32 cellular contexts compared by ENCODE assay signal in the genomic region with DNA sequence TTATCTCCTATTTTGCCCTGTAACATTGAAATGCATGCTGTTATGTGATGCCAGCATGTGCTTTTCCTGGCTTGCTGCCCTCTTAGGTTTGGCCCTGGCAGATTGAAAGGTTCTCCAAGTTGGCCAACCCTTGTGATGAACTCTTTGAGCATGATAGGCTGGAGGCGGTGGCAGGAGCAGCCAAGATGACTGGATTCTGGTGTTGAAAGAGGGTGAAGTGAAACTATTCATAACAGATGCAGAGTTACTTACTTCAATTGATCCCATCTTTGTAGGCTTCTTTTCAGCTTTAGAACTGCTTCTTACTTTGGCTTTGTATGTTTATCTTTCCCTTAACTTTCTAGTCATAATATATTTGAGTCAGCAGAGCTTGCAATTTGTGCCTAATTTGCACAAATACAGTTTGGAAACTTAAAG. TPM values are rescaled to one million over a fixed set of nuclear protein-coding genes. Genes with fewer than 3 reads are reported as not detected.
DNase-seq lines count a peak whose midpoint lies in the region; ATAC-seq, FAIRE-seq and TF ChIP-seq lines count a peak whose summit lies in the region.
"Had no signal": no experiment of that assay in that cellular context is flagged by ENCODE, and none has a peak within 500 bp of the region (broad histone marks: within the 10 kb centered on the region; RNA-seq: fewer than 3 reads in every experiment).

No MANE protein-coding gene starts in this region.

- DNase-seq in breast epithelium (ENCODE audit: low spot score in 2 of 2) (peak in 1 of 2 donors; percentile 29), mammary epithelial cell (no peak), astrocyte (ENCODE audit: low read depth) (peak; percentile 45), HepG2 (ENCODE audit: low spot score) (no peak), HTR-8/SVneo (ENCODE audit: insufficient read length, low spot score) (no peak), NCI-H146 (lab: John Stamatoyannopoulos, UW) (no peak), NCI-H524 treated with DMSO at 0.1 percent for 48 hours (lab: John Stamatoyannopoulos, UW) (no peak)
- DNase-seq: 8988T; activated CD4-positive, alpha-beta T cell treated with anti-CD3 and anti-CD28 coated beads, Interleukin-2, amount 10 ng/mL, durations not matched to agents 24 days and 14 days; activated naive CD4-positive, alpha-beta T cell treated with anti-CD3 and anti-CD28 coated beads for 36 hours; activated T-cell treated with anti-CD3 and anti-CD28 coated beads, Interleukin-2, amount 50 U/mL, for 48 hours; amniotic stem cell; cortex of kidney; foreskin melanocyte; NCI-H1417; ovary; Right ventricle myocardium superior; stimulated activated CD4-positive, alpha-beta T cell treated with anti-CD3 and anti-CD28 coated beads, Interleukin-12 subunit alpha, Interleukin-12 subunit beta, amount 100 ng/mL, for 4 hours; stimulated activated CD4-positive, alpha-beta T cell treated with anti-CD3 and anti-CD28 coated beads, Interleukin-4, amount 100 ng/mL, for 4 hours; stimulated activated naive CD8-positive, alpha-beta T cell treated with anti-CD3 and anti-CD28 coated beads, Interleukin-15, Interleukin-2, amounts not matched to agents 100 U/mL and 50 U/mL, for 24 hours; thyroid gland; WERI-Rb-1 had no signal

- TF ChIP-seq EP300 in HepG2 (IDR thresholded peaks at IDR 0.05; ENCODE audit: low read depth in 2 of 2, low read length in 2 of 2): no peak
- no peak for TF ChIP-seq EP300 in HepG2 (CRISPR knock-in tag; IDR thresholded peaks at IDR 0.05; ENCODE audit: borderline replicate concordance)

- H2AFZ ChIP-seq in mammary epithelial cell (ENCODE audit: low read depth, low read length) (no peak overlapping the region), astrocyte (ENCODE audit: low read depth, low read length) (no peak overlapping the region), HepG2 (ENCODE audit: low read length) (no peak overlapping the region)
- H2AFZ ChIP-seq: hepatocyte had no signal

- in situ Hi-C loops in mammary epithelial cell (cut with MboI; ENCODE audit: low sequenced_read_pairs in 2 of 2): no loop called here
- in situ Hi-C loops in HepG2 (cut with HindIII; ENCODE audit: extremely low pct_ligation_motif_present, low pct_unique_long_range_greater_than_20kb): no loop called here

- no peak overlapping the region for H3K4me2 ChIP-seq in mammary epithelial cell (ENCODE audit: insufficient read depth, low read depth, low read length)
- H3K4me2 ChIP-seq in astrocyte (ENCODE audit: low read length): no peak overlapping the region
- H3K4me2 ChIP-seq in HepG2 (ENCODE audit: low read depth, low read length): no peak overlapping the region
- H3K4me2 ChIP-seq: hepatocyte had no signal

- H3K4me3 Mint-ChIP-seq in astrocyte (ENCODE audit: unreplicated experiment): no peak overlapping the region
- H3K4me3 Mint-ChIP-seq: activated CD4-positive, alpha-beta T cell treated with anti-CD3 and anti-CD28 coated beads, Interleukin-2, amount 10 ng/mL, durations not matched to agents 24 days and 14 days; activated naive CD4-positive, alpha-beta T cell treated with anti-CD3 and anti-CD28 coated beads for 36 hours; natural killer cell treated with Interleukin-12 subunit alpha and Interleukin-12 subunit beta and Interleukin-15 and Interleukin-18, amount 100 ng/mL, for 72 hours; T-helper 2 cell treated with Interferon-gamma antibody and Interleukin-4, amounts not matched to agents 5 μg/mL and 100 μg/mL, for 36 hours had no signal

- H3K27ac ChIP-seq in breast epithelium: peak overlapping the region; percentile 22 to 64
- H3K27ac ChIP-seq in mammary epithelial cell (ENCODE audit: insufficient read depth, low read depth, low read length): no peak overlapping the region
- no peak overlapping the region for H3K27ac ChIP-seq in astrocyte (ENCODE audit: low read depth, low read length)
- no peak overlapping the region for H3K27ac ChIP-seq in HepG2 (ENCODE audit: extremely low read length, insufficient read depth, low read length)
- H3K27ac ChIP-seq: cardiac muscle cell, hepatocyte, HL-60, ovary, thyroid gland, WERI-Rb-1 had no signal

- H3K4me1 ChIP-seq in breast epithelium (no peaks in the 10 kb centered on the region), mammary epithelial cell (ENCODE audit: insufficient read depth, low read length) (no peaks in the 10 kb centered on the region), astrocyte (ENCODE audit: insufficient read depth, low read length) (peaks cover 3% of the 10 kb centered on the region), HepG2 (ENCODE audit: insufficient read depth, low read length) (no peaks in the 10 kb centered on the region)
- H3K4me1 ChIP-seq: thyroid gland had no signal

- intact Hi-C loops in breast epithelium (cut with DNase I; ENCODE audit: low total_unique reads): no loop called here
- intact Hi-C loops in mammary epithelial cell (cut with micrococcal nuclease): no loop called here
- intact Hi-C loops in HepG2 (cut with micrococcal nuclease; ENCODE audit: unreplicated experiment): no loop called here

- peaks cover 2% of the 10 kb centered on the region for H3K4me1 Mint-ChIP-seq in astrocyte (ENCODE audit: low read depth, unreplicated experiment)
- H3K4me1 Mint-ChIP-seq: activated CD4-positive, alpha-beta T cell treated with anti-CD3 and anti-CD28 coated beads, Interleukin-2, amount 10 ng/mL, durations not matched to agents 24 days and 14 days had no signal

- H3K27me3 Mint-ChIP-seq in astrocyte (ENCODE audit: low read depth, unreplicated experiment): no peaks in the 10 kb centered on the region
- H3K27me3 Mint-ChIP-seq: activated CD4-positive, alpha-beta T cell treated with anti-CD3 and anti-CD28 coated beads, Interleukin-2, amount 10 ng/mL, durations not matched to agents 24 days and 14 days; natural killer cell treated with Interleukin-12 subunit alpha and Interleukin-12 subunit beta and Interleukin-15 and Interleukin-18, amount 100 ng/mL, for 72 hours had no signal

- H3K9ac ChIP-seq in mammary epithelial cell (ENCODE audit: insufficient read depth, low read length) (no peak overlapping the region), astrocyte (ENCODE audit: low read length) (no peak overlapping the region), HepG2 (ENCODE audit: insufficient read depth, low read depth, low read length) (no peak overlapping the region)

- H3K27me3 ChIP-seq in breast epithelium: no peaks in the 10 kb centered on the region
- H3K27me3 ChIP-seq in mammary epithelial cell (ENCODE audit: insufficient read depth, low read length): no peaks in the 10 kb centered on the region
- H3K27me3 ChIP-seq in astrocyte (ENCODE audit: insufficient read depth, low read length): no peaks in the 10 kb centered on the region
- H3K27me3 ChIP-seq in HepG2 (ENCODE audit: control insufficient read depth in 1 of 2, insufficient read depth in 2 of 2, low read length in 2 of 2): no peaks in the 10 kb centered on the region
- H3K27me3 ChIP-seq: cardiac muscle cell, hepatocyte, ovary, thyroid gland had no signal

- WGBS in mammary epithelial cell (ENCODE audit: low coverage, missing lambda C conversion rate): 21% methylated on average over 1 of the region's 1 CpG
- 100% methylated on average over 1 of the region's 1 CpG for WGBS in HepG2 (ENCODE audit: low lambda C conversion rate)

- H3K36me3 ChIP-seq in breast epithelium (no peaks in the 10 kb centered on the region), mammary epithelial cell (ENCODE audit: insufficient read depth, low read length) (no peaks in the 10 kb centered on the region), astrocyte (ENCODE audit: insufficient read depth, low read length) (no peaks in the 10 kb centered on the region), HepG2 (replicated peaks in 1 of 2; ENCODE audit: control insufficient read depth in 1 of 2, insufficient read depth in 2 of 2, low read length in 2 of 2) (no peaks in the 10 kb centered on the region; a peak in 1 of 5 replicates)
- H3K36me3 ChIP-seq: cardiac muscle cell, HAP-1, ovary, thyroid gland, WERI-Rb-1 had no signal

- H3K9me3 Mint-ChIP-seq in astrocyte (ENCODE audit: unreplicated experiment): peaks cover 13% of the 10 kb centered on the region
- H3K9me3 Mint-ChIP-seq: activated CD4-positive, alpha-beta T cell treated with anti-CD3 and anti-CD28 coated beads, Interleukin-2, amount 10 ng/mL, durations not matched to agents 24 days and 14 days; activated naive CD4-positive, alpha-beta T cell treated with anti-CD3 and anti-CD28 coated beads for 36 hours; T-helper 2 cell treated with Interferon-gamma antibody and Interleukin-4, amounts not matched to agents 5 μg/mL and 100 μg/mL, for 36 hours had no signal

- TF ChIP-seq POLR2A in breast epithelium (IDR thresholded peaks at IDR 0.05) (no peak), HepG2 (IDR thresholded peaks at IDR 0.05; ENCODE audit: insufficient read depth in 1 of 2, low read depth in 2 of 2, low read length in 2 of 2) (no peak)

- CTCF ChIA-PET in mammary epithelial cell (lab: Charles Lee; ENCODE audit: low non-redundant PET): no interaction called here
- CTCF ChIA-PET in HepG2 (lab: Yijun Ruan, JAX; ENCODE audit: low intra/inter-chr PET ratio, low total read pairs): no interaction called here

- H3K27ac Mint-ChIP-seq in astrocyte (ENCODE audit: unreplicated experiment): peak overlapping the region; percentile 22
- H3K27ac Mint-ChIP-seq: activated CD4-positive, alpha-beta T cell treated with anti-CD3 and anti-CD28 coated beads, Interleukin-2, amount 10 ng/mL, durations not matched to agents 24 days and 14 days; activated naive CD4-positive, alpha-beta T cell treated with anti-CD3 and anti-CD28 coated beads for 36 hours; natural killer cell treated with Interleukin-12 subunit alpha and Interleukin-12 subunit beta and Interleukin-15 and Interleukin-18, amount 100 ng/mL, for 72 hours; T-helper 2 cell treated with Interferon-gamma antibody and Interleukin-4, amounts not matched to agents 5 μg/mL and 100 μg/mL, for 36 hours had no signal

- peaks cover 22% of the 10 kb centered on the region for H3K36me3 Mint-ChIP-seq in astrocyte (ENCODE audit: low read depth, unreplicated experiment)
- H3K36me3 Mint-ChIP-seq: natural killer cell treated with Interleukin-12 subunit alpha and Interleukin-12 subunit beta and Interleukin-15 and Interleukin-18, amount 100 ng/mL, for 72 hours had no signal

- BruUV-seq in mammary epithelial cell (replicated peaks; lab: Mats Ljungman, UMichigan) (no TSS peak), HepG2 (replicated peaks; lab: Mats Ljungman, UMichigan) (no TSS peak)

- no peak for TF ChIP-seq RAD21 in HepG2 (CRISPR knock-in tag; IDR thresholded peaks at IDR 0.05)

- TF ChIP-seq CTCF in breast epithelium (IDR thresholded peaks at IDR 0.05) (no peak), mammary epithelial cell (conservative IDR thresholded peaks at IDR 0.05 in 1 of 2, IDR thresholded peaks at IDR 0.05 in 1 of 2; ENCODE audit: extremely low read depth in 1 of 2, insufficient read depth in 1 of 2, low read depth in 1 of 2, low read length in 2 of 2) (no peak), astrocyte (IDR thresholded peaks at IDR 0.05; ENCODE audit: insufficient read depth, low read depth, low read length) (no peak), HepG2 (CRISPR knock-in tag; IDR thresholded peaks at IDR 0.05) (no peak)

- H3K79me2 ChIP-seq in mammary epithelial cell (ENCODE audit: insufficient read depth, low read length) (peaks cover 81% of the 10 kb centered on the region), astrocyte (ENCODE audit: insufficient read depth, low read length) (peaks cover 90% of the 10 kb centered on the region), HepG2 (ENCODE audit: insufficient read depth, low read length) (no peaks in the 10 kb centered on the region)

- no peak for ATAC-seq in HepG2
- no peak for ATAC-seq in HG03095 (IDR thresholded peaks at IDR 0.05; ENCODE audit: unreplicated experiment)
- ATAC-seq: natural killer cell treated with Interleukin-12 subunit alpha and Interleukin-12 subunit beta and Interleukin-15 and Interleukin-18, amount 100 ng/mL, for 72 hours; right cardiac atrium; stimulated activated naive CD8-positive, alpha-beta T cell treated with anti-CD3 and anti-CD28 coated beads, Interleukin-15, Interleukin-2, amounts not matched to agents 100 U/mL and 50 U/mL, for 24 hours had no signal

- H4K20me1 ChIP-seq in mammary epithelial cell (ENCODE audit: insufficient read depth, low read length): no peaks in the 10 kb centered on the region
- peaks cover 75% of the 10 kb centered on the region for H4K20me1 ChIP-seq in astrocyte (ENCODE audit: insufficient read depth, low read length)
- no peaks in the 10 kb centered on the region for H4K20me1 ChIP-seq in HepG2 (ENCODE audit: insufficient read depth, low read length)

- dilution Hi-C loops in mammary epithelial cell (cut with HindIII; ENCODE audit: low sequenced_read_pairs): no loop called here

- POLR2A ChIA-PET in HepG2 (lab: Yijun Ruan, JAX): no interaction called here

- no peak for FAIRE-seq in astrocyte (lab: Jason Lieb, UNC)
- FAIRE-seq in HepG2 (lab: Jason Lieb, UNC): no peak
- FAIRE-seq in HTR-8/SVneo (lab: Jason Lieb, UNC): no peak
- FAIRE-seq: G401.6, islet of Langerhans had no signal

- H3K4me3 ChIP-seq in breast epithelium (no peak overlapping the region), mammary epithelial cell (replicated peaks in 1 of 3; ENCODE audit: insufficient read depth in 1 of 3, low read depth in 2 of 3, low read length in 3 of 3) (no peak overlapping the region), astrocyte (ENCODE audit: insufficient read depth, low read depth, low read length) (no peak overlapping the region), HepG2 (replicated peaks in 1 of 3; ENCODE audit: insufficient read depth in 1 of 3, low read depth in 2 of 3, low read length in 3 of 3) (no peak overlapping the region)
- H3K4me3 ChIP-seq: cardiac muscle cell, HAP-1, hepatocyte, ovary, thyroid gland had no signal

- H3K9me3 ChIP-seq in breast epithelium (no peaks in the 10 kb centered on the region), mammary epithelial cell (replicated peaks; ENCODE audit: insufficient read depth, low read length) (peaks cover 3% of the 10 kb centered on the region), astrocyte (ENCODE audit: insufficient read depth, low read depth, low read length) (no peaks in the 10 kb centered on the region), HepG2 (ENCODE audit: low read length) (0 out of 2 replicates have a peak, but pooled peaks cover 7% of the 10 kb centered on the region)
- H3K9me3 ChIP-seq: HAP-1, ovary, thyroid gland had no signal

RNA-seq across cellular contexts. Expression of a gene that starts 57.6 kb away (rescaled TPM):
- total RNA-seq in breast epithelium (10 to 100 TPM; 24.3 to 35.5 (median 26.2) TPM), mammary epithelial cell (10 to 100 TPM; 15.2 to 35.0 TPM), astrocyte (23.0 and 37.5 TPM in 2 replicates), HepG2 (2016; rRNA removed; fragmentation: Illumina TruSeq; extraction: Trizol) (0.15 and 0.18 TPM in 2 replicates)
- polyA plus RNA-seq in mammary epithelial cell (5.6 TPM), HepG2 (2011; rRNA removed) (1.3 and 1.5 TPM in 2 replicates)
- 28.3 TPM for polyA minus RNA-seq in mammary epithelial cell
- not detected in 2 replicates for total RNA-seq in HepG2 (2016; cell fraction: cytosol; rRNA removed; fragmentation: Illumina TruSeq; extraction: Trizol; ENCODE audit: low read depth)
- total RNA-seq in HepG2 (2016; cell fraction: insoluble cytoplasmic fraction; rRNA removed; fragmentation: Illumina TruSeq; extraction: Trizol): 0.16 and 0.28 TPM in 2 replicates
- total RNA-seq in HepG2 (2016; cell fraction: membrane; rRNA removed; fragmentation: Illumina TruSeq; extraction: Trizol): 0.03 and 0.06 TPM in 2 replicates
- 0.13 and 0.40 TPM in 2 replicates for total RNA-seq in HepG2 (2016; cell fraction: nucleus; rRNA removed; fragmentation: Illumina TruSeq; extraction: Trizol)
- polyA plus RNA-seq in HepG2 (2011; cell fraction: cytosol; rRNA removed): 0.98 and 1.2 TPM in 2 replicates
- polyA plus RNA-seq in HepG2 (2011; cell fraction: nucleus; rRNA removed): 1.0 and 1.8 TPM in 2 replicates
- 2.1 and 4.0 TPM in 2 replicates for polyA plus RNA-seq in HepG2 (2012)
- not detected in 2 replicates for polyA plus RNA-seq in HepG2 (2016; cell fraction: cytosol; fragmentation: Illumina TruSeq; extraction: Trizol; ENCODE audit: low read depth)
- 0.14 and 0.22 TPM in 2 replicates for polyA plus RNA-seq in HepG2 (2016; cell fraction: insoluble cytoplasmic fraction; fragmentation: Illumina TruSeq; extraction: Trizol; ENCODE audit: low read depth)
- 0.05 and 0.06 TPM in 2 replicates for polyA plus RNA-seq in HepG2 (2016; cell fraction: membrane; fragmentation: Illumina TruSeq; extraction: Trizol; ENCODE audit: low read depth)
- polyA plus RNA-seq in HepG2 (2016; cell fraction: nucleus; fragmentation: Illumina TruSeq; extraction: Trizol; ENCODE audit: insufficient read depth, low read depth): 0.11 TPM in 2 replicates
- 8.3 and 12.6 TPM in 2 replicates for polyA minus RNA-seq in HepG2 (2011; rRNA and poly(A)+ RNA removed; ENCODE audit: low replicate concordance)
- polyA minus RNA-seq in HepG2 (2011; cell fraction: cytosol; rRNA and poly(A)+ RNA removed): 4.4 and 6.9 TPM in 2 replicates
- polyA minus RNA-seq in HepG2 (2011; cell fraction: nucleus; rRNA and poly(A)+ RNA removed): 10.0 and 10.9 TPM in 2 replicates
- total RNA-seq: activated CD4-positive, alpha-beta T cell treated with anti-CD3 and anti-CD28 coated beads, Interleukin-2, amount 10 ng/mL, durations not matched to agents 24 days and 14 days; activated naive CD4-positive, alpha-beta T cell treated with anti-CD3 and anti-CD28 coated beads for 36 hours had no signal

Comparison
In these comparisons a context has a peak if more than half of its experiments do, and no peak if none do; other contexts are left out.
1. H3K27ac ChIP-seq: peak in breast epithelium (2 of 2); none in mammary epithelial cell (single experiment), astrocyte (single experiment) and HepG2 (single experiment).
2. RNA of a gene that starts 57.6 kb away (total RNA-seq): 15.2 to 35.0 TPM in mammary epithelial cell, 24.3 to 35.5 TPM in breast epithelium and 23.0 to 37.5 TPM in astrocyte; 0.03 to 0.40 TPM in HepG2; every median in the first group is over 10 times any median in the second.